Comparison of ENCODE assay signal across 6 cellular contexts in genomic region chr11:65047581-65048422, GRCh38. TPM values are rescaled to one million over a fixed set of nuclear protein-coding genes. Genes with fewer than 3 reads are reported as not detected.
DNase-seq lines count a peak whose midpoint lies in the region; TF ChIP-seq lines count a peak whose summit lies in the region.

No MANE protein-coding gene starts in this region.

- H3K9ac ChIP-seq in H9 (ENCODE audit: extremely low read depth, insufficient read length, low read length) = no peak overlapping the region

- H4K91ac ChIP-seq in H9 (ENCODE audit: insufficient read length, low read depth, low read length) = no peak overlapping the region

- no peak overlapping the region for H3K23ac ChIP-seq in H9 (ENCODE audit: insufficient read length, low read depth, low read length)

- no peaks in the 10 kb centered on the region for H3K23me2 ChIP-seq in H9 (ENCODE audit: insufficient read length, low read depth, low read length, poor library complexity, severe bottlenecking)

- H4K8ac ChIP-seq in H9 (replicated peaks; ENCODE audit: insufficient read length, low read depth, low read length) = no peak overlapping the region

- peaks cover 5 to 25% (median 14%) of the 10 kb centered on the region in 3 experiments; a peak in 5 of 7 replicates for H3K36me3 Mint-ChIP-seq in H9 (ENCODE audit: insufficient read depth in 1 of 3, low read depth in 3 of 3)

- H3K79me1 ChIP-seq in H9 (ENCODE audit: insufficient read depth, low read depth, low read length, poor library complexity, severe bottlenecking) = no peaks in the 10 kb centered on the region

- no peak overlapping the region for H3K56ac ChIP-seq in H9 (ENCODE audit: insufficient read length, low read depth, low read length)

- no peak overlapping the region for H2BK15ac ChIP-seq in H9 (ENCODE audit: low read depth, low read length)

- DNase-seq in H9 (peak; percentile 48), retinal pigment epithelial cell (ENCODE audit: low read depth) (no peak), NCI-H1930 (lab: John Stamatoyannopoulos, UW) (no peak), KG1 (lab: John Stamatoyannopoulos, UW) (no peak), DMS153 treated with DMSO at 0.1 percent for 48 hours (lab: John Stamatoyannopoulos, UW; ENCODE audit: unreplicated experiment) (no peak)
- peak; percentile 5 for DNase-seq in effector CD8-positive, alpha-beta T cell (lab: John Stamatoyannopoulos, UW)

- H3K27ac Mint-ChIP-seq in H9 = no peak overlapping the region; a peak in 1 of 7 replicates

- no peak overlapping the region for H2AK5ac ChIP-seq in H9 (ENCODE audit: insufficient read length, low read length)

- no peak overlapping the region; a peak in 1 of 5 replicates for H3K4me3 Mint-ChIP-seq in H9

- no peak overlapping the region for H2BK20ac ChIP-seq in H9 (ENCODE audit: low read depth, low read length, poor library complexity, severe bottlenecking)

- H2AFZ ChIP-seq in H9 (ENCODE audit: low read length) = no peak overlapping the region

- no peaks in the 10 kb centered on the region for H3K9me3 ChIP-seq in H9 (ENCODE audit: control insufficient read depth, low read depth, low read length)

- H2BK5ac ChIP-seq in H9 (ENCODE audit: insufficient read length, low read length) = no peak overlapping the region

- peak overlapping the region; percentile 47 for H3K4me3 ChIP-seq in retinal pigment epithelial cell (ENCODE audit: low read length)

- peaks cover 4 to 10% of the 10 kb centered on the region in 2 experiments for H3K4me1 Mint-ChIP-seq in H9

- no peaks in the 10 kb centered on the region for H3K27me3 ChIP-seq in H9 (ENCODE audit: insufficient read depth, low read length)

- H2BK12ac ChIP-seq in H9 (ENCODE audit: insufficient read length, low read depth, low read length) = no peak overlapping the region

- no peaks in the 10 kb centered on the region; a peak in 1 of 5 replicates for H3K9me3 Mint-ChIP-seq in H9

- H3K4me2 ChIP-seq in H9 (ENCODE audit: insufficient read depth, insufficient read length, low read length) = peak overlapping the region; percentile 14

- no peak for TF ChIP-seq CTCF in H9 (conservative IDR thresholded peaks at IDR 0.05)
- TF ChIP-seq CTCF in retinal pigment epithelial cell (conservative IDR thresholded peaks at IDR 0.05; ENCODE audit: low read depth, low read length) = no peak

- H3K4ac ChIP-seq in H9 (ENCODE audit: low read depth, low read length) = no peak overlapping the region

- WGBS in H9 (ENCODE audit: extremely low coverage, insufficient read length, low lambda C conversion rate) = no CpG with 5 or more reads among the region's 56 CpGs

- H3T11ph ChIP-seq in H9 (ENCODE audit: low read length) = no peak overlapping the region

- H4K5ac ChIP-seq in H9 (ENCODE audit: insufficient read length, low read depth, low read length) = no peak overlapping the region

- no peaks in the 10 kb centered on the region for H3K27me3 Mint-ChIP-seq in H9 (ENCODE audit: low read depth)

- H3K18ac ChIP-seq in H9 (ENCODE audit: insufficient read length, low read depth, low read length) = no peak overlapping the region

- no peaks in the 10 kb centered on the region for H3K4me1 ChIP-seq in H9 (ENCODE audit: insufficient read depth, low read length)

- H4K20me1 ChIP-seq in H9 (ENCODE audit: control insufficient read depth, insufficient read depth, insufficient read length) = no peaks in the 10 kb centered on the region

- no peak overlapping the region for H3K14ac ChIP-seq in H9 (ENCODE audit: insufficient read depth, low read length)

- H3K27ac ChIP-seq in H9 (ENCODE audit: insufficient read length, low read depth, low read length) = no peak overlapping the region

- H3K79me2 ChIP-seq in H9 (ENCODE audit: insufficient read depth, low read length) = no peaks in the 10 kb centered on the region

- no peak overlapping the region for H2BK120ac ChIP-seq in H9 (ENCODE audit: low read depth, low read length, poor library complexity, severe bottlenecking)

RNA-seq across cellular contexts. Expression of gene SAC3D1, which starts 6.8 kb away (rescaled TPM):
- total RNA-seq in H9 (2021) = 20.7 and 21.9 TPM in 2 replicates

RNA-seq across cellular contexts. Expression of gene NAALADL1, which starts 10.6 kb away (rescaled TPM):
- 1.0 and 1.2 TPM in 2 replicates for total RNA-seq in H9 (2021)

RNA-seq across cellular contexts. Expression of gene SNX15, which starts 20.6 kb away (rescaled TPM):
- 24.3 and 25.7 TPM in 2 replicates for total RNA-seq in H9 (2021)

RNA-seq across cellular contexts. Expression of gene ARL2, which starts 33.8 kb away (rescaled TPM):
- 200 and 203 TPM in 2 replicates for total RNA-seq in H9 (2021)

RNA-seq across cellular contexts. Expression of gene CDCA5, which starts 36.0 kb away (rescaled TPM):
- total RNA-seq in H9 (2021) = 93.9 and 94.8 TPM in 2 replicates

Comparison
In these comparisons a context has a peak if more than half of its experiments do, and no peak if none do; other contexts are left out.
1. DNase-seq: peak in H9 (single experiment) and effector CD8-positive, alpha-beta T cell (single experiment); none in retinal pigment epithelial cell (single experiment), NCI-H1930 (0 of 2), KG1 (single experiment) and DMS153 treated with DMSO at 0.1 percent for 48 hours (single experiment).